In the genomic region with DNA sequence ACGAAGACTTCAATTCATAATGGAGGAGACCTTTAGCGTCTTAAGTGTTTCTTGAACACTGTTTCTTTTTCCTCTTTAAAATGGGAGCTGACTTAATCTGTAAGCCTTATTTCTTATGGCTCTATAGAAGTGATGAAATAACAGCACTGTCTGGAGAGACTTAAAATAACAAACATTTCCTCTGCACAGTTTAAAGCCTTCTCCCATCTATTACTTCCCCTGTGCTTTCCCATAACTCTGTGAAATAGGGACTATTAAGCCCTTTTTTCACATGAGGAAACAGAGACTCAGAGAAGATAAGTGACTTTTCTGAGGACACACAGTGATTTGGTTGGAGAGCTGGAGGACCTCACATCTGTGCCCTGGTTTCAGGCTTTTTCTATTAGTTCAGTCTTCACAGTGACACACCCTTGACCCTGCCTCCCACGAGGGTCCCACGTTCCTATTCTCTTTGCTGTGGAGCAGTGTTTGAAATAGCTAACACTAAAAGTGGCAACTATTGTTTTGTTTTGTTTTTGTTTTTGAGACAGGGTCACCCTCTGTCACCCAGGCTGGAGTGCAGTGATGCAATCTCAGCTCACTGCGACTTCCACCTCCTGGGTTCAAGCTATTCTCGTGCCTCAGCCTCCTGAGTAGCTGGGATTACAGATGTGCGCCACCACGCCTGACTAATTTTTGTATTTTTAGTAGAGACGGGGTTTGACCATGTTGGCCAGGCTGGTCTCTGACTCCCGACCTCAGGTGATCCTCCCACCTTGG, we compare ENCODE assay signal across 13 cellular contexts.
A peak's percentile ranks its signal among the peaks of the same experiment; 100 is the strongest.
DNase-seq lines count a peak whose midpoint lies in the region; ATAC-seq and TF ChIP-seq lines count a peak whose summit lies in the region.
"Had no signal": no experiment of that assay in that cellular context is flagged by ENCODE, and none has a peak within 500 bp of the region (broad histone marks: within the 10 kb centered on the region; RNA-seq: fewer than 3 reads in every experiment).

No MANE protein-coding gene starts in this region.

- no peaks in the 10 kb centered on the region for H3K27me3 Mint-ChIP-seq in T-helper 1 cell treated with Interleukin-12 subunit alpha and Interleukin-12 subunit beta and Interleukin-4 antibody, amounts not matched to agents 30 μg/mL and 1 μg/mL, for 36 hours (ENCODE audit: low read depth)
- no peaks in the 10 kb centered on the region for H3K27me3 Mint-ChIP-seq in activated CD8-positive, alpha-beta memory T cell treated with anti-CD3 and anti-CD28 coated beads, Interleukin-2, amount 10 ng/mL, durations not matched to agents 7 days and 5 days
- no peaks in the 10 kb centered on the region for H3K27me3 Mint-ChIP-seq in stimulated activated naive CD8-positive, alpha-beta T cell treated with anti-CD3 and anti-CD28 coated beads, Interleukin-15, amount 100 ng/mL, for 72 hours
- H3K27me3 Mint-ChIP-seq in endodermal cell (ENCODE audit: insufficient read depth): no peaks in the 10 kb centered on the region
- H3K27me3 Mint-ChIP-seq: type B pancreatic cell had no signal

- H3K27ac ChIP-seq in left ventricle myocardium inferior (replicated peaks): peak overlapping the region; percentile 73
- no peak overlapping the region for H3K27ac ChIP-seq in endodermal cell (ENCODE audit: low read depth, low read length)
- H3K27ac ChIP-seq: hepatocyte had no signal

- CTCF ChIA-PET in activated CD8-positive, alpha-beta memory T cell treated with anti-CD3 and anti-CD28 coated beads, Interleukin-2, amount 10 ng/mL, durations not matched to agents 7 days and 5 days (lab: Charles Lee): interaction anchor here (1.3 kb wide), 1 partner anchor 79 kb away, joined by 3 read pairs; no protein-coding TSS in a partner anchor

- peaks cover 48% of the 10 kb centered on the region for H3K36me3 Mint-ChIP-seq in T-helper 1 cell treated with Interleukin-12 subunit alpha and Interleukin-12 subunit beta and Interleukin-4 antibody, amounts not matched to agents 30 μg/mL and 1 μg/mL, for 36 hours (ENCODE audit: low read depth)
- H3K36me3 Mint-ChIP-seq in activated CD8-positive, alpha-beta memory T cell treated with anti-CD3 and anti-CD28 coated beads, Interleukin-2, amount 10 ng/mL, durations not matched to agents 7 days and 5 days: peaks cover 34% of the 10 kb centered on the region
- peaks cover 45% of the 10 kb centered on the region for H3K36me3 Mint-ChIP-seq in endodermal cell (ENCODE audit: low read depth)
- H3K36me3 Mint-ChIP-seq: type B pancreatic cell had no signal

- no peak overlapping the region for H3K9ac ChIP-seq in endodermal cell (ENCODE audit: extremely low read depth, low read length, poor library complexity, severe bottlenecking)

- DNase-seq in T-helper 1 cell: no peak
- no peak for DNase-seq in activated CD8-positive, alpha-beta memory T cell treated with anti-CD3 and anti-CD28 coated beads, Interleukin-2, amount 10 ng/mL, durations not matched to agents 7 days and 5 days
- DNase-seq in left ventricle myocardium inferior: no peak
- DNase-seq in stimulated activated naive CD8-positive, alpha-beta T cell treated with anti-CD3 and anti-CD28 coated beads, Interleukin-15, amount 100 ng/mL, for 72 hours: no peak
- no peak for DNase-seq in endodermal cell
- no peak for DNase-seq in activated CD4-positive, CD25-positive, alpha-beta regulatory T cell (lab: John Stamatoyannopoulos, UW)

- peaks cover under 1% of the 10 kb centered on the region for H3K9me3 Mint-ChIP-seq in T-helper 1 cell treated with Interleukin-12 subunit alpha and Interleukin-12 subunit beta and Interleukin-4 antibody, amounts not matched to agents 30 μg/mL and 1 μg/mL, for 36 hours
- no peaks in the 10 kb centered on the region for H3K9me3 Mint-ChIP-seq in activated CD8-positive, alpha-beta memory T cell treated with anti-CD3 and anti-CD28 coated beads, Interleukin-2, amount 10 ng/mL, durations not matched to agents 7 days and 5 days (ENCODE audit: low read depth)
- H3K9me3 Mint-ChIP-seq in stimulated activated naive CD8-positive, alpha-beta T cell treated with anti-CD3 and anti-CD28 coated beads, Interleukin-15, amount 100 ng/mL, for 72 hours: peaks cover 0 to under 1% of the 10 kb centered on the region in 2 donors
- H3K9me3 Mint-ChIP-seq in endodermal cell: peaks cover 3% of the 10 kb centered on the region
- H3K9me3 Mint-ChIP-seq: type B pancreatic cell had no signal

- H3K27me3 ChIP-seq in left ventricle myocardium inferior (ENCODE audit: low read depth) (no peaks in the 10 kb centered on the region), endodermal cell (ENCODE audit: control insufficient read depth, insufficient read depth, low read length, poor library complexity, severe bottlenecking) (no peaks in the 10 kb centered on the region)
- H3K27me3 ChIP-seq: adrenal gland, hepatocyte had no signal

- peak overlapping the region; percentile 57 for H3K4me3 Mint-ChIP-seq in T-helper 1 cell treated with Interleukin-12 subunit alpha and Interleukin-12 subunit beta and Interleukin-4 antibody, amounts not matched to agents 30 μg/mL and 1 μg/mL, for 36 hours
- no peak overlapping the region for H3K4me3 Mint-ChIP-seq in activated CD8-positive, alpha-beta memory T cell treated with anti-CD3 and anti-CD28 coated beads, Interleukin-2, amount 10 ng/mL, durations not matched to agents 7 days and 5 days
- H3K4me3 Mint-ChIP-seq in stimulated activated naive CD8-positive, alpha-beta T cell treated with anti-CD3 and anti-CD28 coated beads, Interleukin-15, amount 100 ng/mL, for 72 hours: peak overlapping the region; percentile 69 to 74
- H3K4me3 Mint-ChIP-seq in endodermal cell: no peak overlapping the region
- H3K4me3 Mint-ChIP-seq: type B pancreatic cell had no signal

- intact Hi-C loops in left ventricle myocardium inferior (cut with micrococcal nuclease): no loop called here

- H3K4me3 ChIP-seq in left ventricle myocardium inferior (no peak overlapping the region), endodermal cell (ENCODE audit: low read length) (no peak overlapping the region)
- H3K4me3 ChIP-seq: adrenal gland, hepatocyte, smooth muscle cell had no signal

- TF ChIP-seq CTCF in left ventricle myocardium inferior (IDR thresholded peaks at IDR 0.05; ENCODE audit: borderline replicate concordance) (no peak), endodermal cell (conservative IDR thresholded peaks at IDR 0.05) (no peak)

- peaks cover 41% of the 10 kb centered on the region for H3K4me1 Mint-ChIP-seq in T-helper 1 cell treated with Interleukin-12 subunit alpha and Interleukin-12 subunit beta and Interleukin-4 antibody, amounts not matched to agents 30 μg/mL and 1 μg/mL, for 36 hours (ENCODE audit: low read depth)
- peaks cover 47% of the 10 kb centered on the region for H3K4me1 Mint-ChIP-seq in activated CD8-positive, alpha-beta memory T cell treated with anti-CD3 and anti-CD28 coated beads, Interleukin-2, amount 10 ng/mL, durations not matched to agents 7 days and 5 days
- H3K4me1 Mint-ChIP-seq in stimulated activated naive CD8-positive, alpha-beta T cell treated with anti-CD3 and anti-CD28 coated beads, Interleukin-15, amount 100 ng/mL, for 72 hours: peaks cover 51% of the 10 kb centered on the region
- H3K4me1 Mint-ChIP-seq in endodermal cell: peaks cover 38% of the 10 kb centered on the region

- H3K4me1 ChIP-seq in left ventricle myocardium inferior: peaks cover 80% of the 10 kb centered on the region
- peaks cover 5% of the 10 kb centered on the region for H3K4me1 ChIP-seq in endodermal cell (ENCODE audit: control insufficient read depth, insufficient read depth, low read length)

- peaks cover 6% of the 10 kb centered on the region for H3K9me3 ChIP-seq in left ventricle myocardium inferior (replicated peaks)
- no peaks in the 10 kb centered on the region for H3K9me3 ChIP-seq in endodermal cell (ENCODE audit: control insufficient read depth, low read length)
- H3K9me3 ChIP-seq: adrenal gland had no signal

- H3K36me3 ChIP-seq in left ventricle myocardium inferior: no peaks in the 10 kb centered on the region
- peaks cover 23% of the 10 kb centered on the region for H3K36me3 ChIP-seq in endodermal cell (ENCODE audit: control insufficient read depth, insufficient read depth, low read length)
- H3K36me3 ChIP-seq: adrenal gland had no signal

- H3K27ac Mint-ChIP-seq in T-helper 1 cell treated with Interleukin-12 subunit alpha and Interleukin-12 subunit beta and Interleukin-4 antibody, amounts not matched to agents 30 μg/mL and 1 μg/mL, for 36 hours: peak overlapping the region; percentile 89
- H3K27ac Mint-ChIP-seq in activated CD8-positive, alpha-beta memory T cell treated with anti-CD3 and anti-CD28 coated beads, Interleukin-2, amount 10 ng/mL, durations not matched to agents 7 days and 5 days: peak overlapping the region; percentile 58
- H3K27ac Mint-ChIP-seq in stimulated activated naive CD8-positive, alpha-beta T cell treated with anti-CD3 and anti-CD28 coated beads, Interleukin-15, amount 100 ng/mL, for 72 hours: peak overlapping the region in 1 of 2 donors; percentile 93
- no peak overlapping the region for H3K27ac Mint-ChIP-seq in endodermal cell
- H3K27ac Mint-ChIP-seq: type B pancreatic cell had no signal

- no peak for ATAC-seq in activated CD8-positive, alpha-beta memory T cell treated with anti-CD3 and anti-CD28 coated beads, Interleukin-2, amount 10 ng/mL, durations not matched to agents 7 days and 5 days
- ATAC-seq in stimulated activated naive CD8-positive, alpha-beta T cell treated with anti-CD3 and anti-CD28 coated beads, Interleukin-15, amount 100 ng/mL, for 72 hours: no peak
- no peak for ATAC-seq in HG02970 (IDR thresholded peaks at IDR 0.05; ENCODE audit: low FRiP score, unreplicated experiment)
- ATAC-seq: HCT116 had no signal

- 95 to 97% methylated on average over 10 of the region's 10 CpGs for WGBS in endodermal cell (ENCODE audit: insufficient coverage in 1 of 2, insufficient read length in 1 of 2), 2 experiments

Comparison
In these comparisons a context has a peak if more than half of its experiments do, and no peak if none do; other contexts are left out.
1. H3K4me3 Mint-ChIP-seq: peak in T-helper 1 cell treated with Interleukin-12 subunit alpha and Interleukin-12 subunit beta and Interleukin-4 antibody, amounts not matched to agents 30 μg/mL and 1 μg/mL, for 36 hours (single experiment) and stimulated activated naive CD8-positive, alpha-beta T cell treated with anti-CD3 and anti-CD28 coated beads, Interleukin-15, amount 100 ng/mL, for 72 hours (2 of 2); none in activated CD8-positive, alpha-beta memory T cell treated with anti-CD3 and anti-CD28 coated beads, Interleukin-2, amount 10 ng/mL, durations not matched to agents 7 days and 5 days (single experiment) and endodermal cell (single experiment).